Comparison of ENCODE assay signal across 1 cellular context in genomic region chr1:91924146-91924545, GRCh38.
TF ChIP-seq lines count a peak whose summit lies in the region.

No MANE protein-coding gene starts in this region.

TF ChIP-seq in GM23338, 12 proteins besides CTCF, POLR2A, EP300 and RAD21 (continued from another document):
- TF ChIP-seq STAT1 (IDR thresholded peaks at IDR 0.05; ENCODE audit: unreplicated experiment) (no peak), EZH2 (IDR thresholded peaks at IDR 0.05; ENCODE audit: low read depth, unreplicated experiment) (no peak), EZH2phosphoT487 (IDR thresholded peaks at IDR 0.05; ENCODE audit: unreplicated experiment) (no peak), POLR2AphosphoS5 (IDR thresholded peaks at IDR 0.05; ENCODE audit: low read depth) (no peak)
